1 cellular context compared by ENCODE assay signal in the genomic region with DNA sequence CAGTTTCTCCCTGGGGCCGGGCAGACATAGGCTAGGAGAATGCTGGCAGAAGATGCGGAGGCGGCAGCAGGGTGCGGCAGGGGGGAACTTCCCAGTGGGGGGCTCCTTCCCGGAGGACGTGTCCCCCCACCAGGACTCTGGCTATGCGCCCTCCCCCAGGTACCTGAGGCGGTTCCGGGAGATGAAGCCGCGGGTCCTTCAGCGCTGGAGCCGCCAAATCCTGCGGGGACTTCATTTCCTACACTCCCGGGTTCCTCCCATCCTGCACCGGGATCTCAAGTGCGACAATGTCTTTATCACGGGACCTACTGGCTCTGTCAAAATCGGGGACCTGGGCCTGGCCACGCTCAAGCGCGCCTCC.
TF ChIP-seq lines count a peak whose summit lies in the region.

No MANE protein-coding gene starts in this region.

TF ChIP-seq in HepG2, 621 proteins besides CTCF, POLR2A, EP300 and RAD21:
- TF ChIP-seq TBP (CRISPR knock-in tag; IDR thresholded peaks at IDR 0.05) (no peak), ZNF619 (CRISPR knock-in tag; IDR thresholded peaks at IDR 0.05) (no peak), TCF12 (IDR thresholded peaks at IDR 0.05) (no peak), TCF12 (CRISPR knock-in tag; IDR thresholded peaks at IDR 0.05) (no peak), NONO (IDR thresholded peaks at IDR 0.05) (no peak), NONO (CRISPR knock-in tag; conservative IDR thresholded peaks at IDR 0.05) (0 out of 2 replicates have a peak, but pooled peaks have one; percentile 28), AGO2 (optimal IDR thresholded peaks at IDR 0.05; ENCODE audit: low read depth, low read length) (peak; percentile 76), RBFOX2 (IDR thresholded peaks at IDR 0.05; ENCODE audit: low read depth, low read length) (peak; percentile 38; the same call in 1 of the 2 replicates), NRL (CRISPR knock-in tag; IDR thresholded peaks at IDR 0.05; ENCODE audit: borderline replicate concordance) (0 out of 2 replicates have a peak, but pooled peaks have one; percentile 3)
TF ChIP-seq in HepG2: peak in this region for 4.
